ENCODE assay signal across 17 cellular contexts in the genomic region with DNA sequence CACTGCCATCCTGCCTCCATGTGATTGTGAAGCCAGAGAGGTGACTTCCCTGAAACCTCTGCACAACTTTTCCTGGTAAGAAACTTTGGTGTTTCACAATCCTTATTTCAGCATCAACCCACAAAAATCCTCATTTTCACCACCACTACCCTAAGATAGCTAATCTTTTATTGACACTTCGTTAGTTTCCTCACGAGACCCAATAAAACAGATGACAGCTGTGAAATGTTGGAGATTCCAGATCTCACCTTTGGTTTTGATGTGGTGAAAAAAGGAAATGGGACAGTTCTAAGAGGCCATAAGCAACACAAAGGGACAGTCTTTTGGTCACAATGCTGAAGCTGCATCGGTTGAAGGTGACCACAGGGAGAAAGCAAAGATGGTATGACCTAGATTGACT. TPM values are rescaled to one million over a fixed set of nuclear protein-coding genes. Genes with fewer than 3 reads are reported as not detected.
DNase-seq lines count a peak whose midpoint lies in the region; ATAC-seq and TF ChIP-seq lines count a peak whose summit lies in the region.
"Had no signal": no experiment of that assay in that cellular context is flagged by ENCODE, and none has a peak within 500 bp of the region (broad histone marks: within the 10 kb centered on the region; RNA-seq: fewer than 3 reads in every experiment).

No MANE protein-coding gene starts in this region.

- H4K20me1 ChIP-seq in Karpas-422 (ENCODE audit: insufficient read depth, low read depth, low read length): 0 out of 2 replicates have a peak, but pooled peaks cover 5% of the 10 kb centered on the region

- H2AFZ ChIP-seq in Karpas-422 (ENCODE audit: low read length): no peak overlapping the region

- no peaks in the 10 kb centered on the region for H3K36me3 ChIP-seq in CD8-positive, alpha-beta T cell (ENCODE audit: insufficient read depth, low read length)
- H3K36me3 ChIP-seq in Karpas-422 (ENCODE audit: insufficient read depth, low read length): peaks cover 32% of the 10 kb centered on the region

- H3K79me2 ChIP-seq in Karpas-422 (ENCODE audit: low read length): peaks cover 39% of the 10 kb centered on the region

- no peak overlapping the region for H3K4me2 ChIP-seq in Karpas-422 (ENCODE audit: low read depth, low read length, poor library complexity, severe bottlenecking)
- H3K4me2 ChIP-seq: KMS-11, smooth muscle cell had no signal

- H3K4me3 ChIP-seq in CD8-positive, alpha-beta T cell (ENCODE audit: low read depth, low read length): no peak overlapping the region
- no peak overlapping the region for H3K4me3 ChIP-seq in Karpas-422 (ENCODE audit: low read length)
- H3K4me3 ChIP-seq: pancreas, smooth muscle cell had no signal

- no peak for DNase-seq in CD8-positive, alpha-beta T cell
- DNase-seq in Karpas-422: no peak
- no peak for DNase-seq in activated B cell treated with CpG ODN at 0.5 μM for 24 hours
- DNase-seq in natural killer cell: no peak
- DNase-seq in HK-2 (ENCODE audit: unreplicated experiment): no peak
- DNase-seq: activated CD4-positive, alpha-beta T cell treated with anti-CD3 and anti-CD28 coated beads for 4 hours; aorta; erythroblast; HFFc6; NCI-H2029; NCI-H524; pancreas had no signal

- intact Hi-C loops in CD8-positive, alpha-beta T cell (cut with DNase I, micrococcal nuclease): loop anchor here in 1 of 2 experiments (10.0 kb wide), 2 partner anchors 268 to 378 kb away; no protein-coding TSS in a partner anchor
- intact Hi-C loops in activated B cell treated with CpG ODN at 0.5 μM for 24 hours (cut with micrococcal nuclease): no loop called here
- intact Hi-C loops in natural killer cell (cut with micrococcal nuclease): no loop called here

- no peaks in the 10 kb centered on the region for H3K9me2 ChIP-seq in Karpas-422 (replicated peaks; ENCODE audit: insufficient read depth, low read length)

- H3K9ac ChIP-seq in Karpas-422 (ENCODE audit: low read length): no peak overlapping the region
- H3K9ac ChIP-seq: KMS-11 had no signal

- POLR2A ChIA-PET in CD8-positive, alpha-beta T cell (lab: Charles Lee): interaction anchor here (0.6 kb wide), 1 partner anchor 963 kb away, joined by 3 read pairs; no protein-coding TSS in a partner anchor
- POLR2A ChIA-PET in activated B cell treated with CpG ODN at 0.5 μM for 24 hours (lab: Charles Lee): interaction anchor here (1.0 to 2.6 kb wide), 4 partner anchors 26 to 74 kb away, joined by 4 to 16 read pairs (median 8); a partner anchor contains a TSS

- H3K4me3 Mint-ChIP-seq in CD8-positive, alpha-beta T cell: peak overlapping the region; percentile 27
- H3K4me3 Mint-ChIP-seq in activated B cell treated with CpG ODN at 0.5 μM for 24 hours (peak overlapping the region; percentile 53), natural killer cell (peak overlapping the region; percentile 65)
- H3K4me3 Mint-ChIP-seq: HFFc6 had no signal

- H3K27ac ChIP-seq in CD8-positive, alpha-beta T cell (ENCODE audit: low read depth, low read length): no peak overlapping the region
- 0 out of 2 replicates have a peak overlapping the region, but pooled peaks have one; percentile 26 for H3K27ac ChIP-seq in Karpas-422 (ENCODE audit: low read length)
- H3K27ac ChIP-seq: C4-2B, KMS-11 had no signal

- no peak overlapping the region for H3K27ac Mint-ChIP-seq in CD8-positive, alpha-beta T cell
- H3K27ac Mint-ChIP-seq in activated B cell treated with CpG ODN at 0.5 μM for 24 hours: peak overlapping the region; percentile 93
- H3K27ac Mint-ChIP-seq in natural killer cell: peak overlapping the region; percentile 87
- H3K27ac Mint-ChIP-seq: HFFc6 had no signal

- CTCF ChIA-PET in CD8-positive, alpha-beta T cell (lab: Charles Lee): interaction anchor here (0.6 to 1.3 kb wide), 2 partner anchors 14 to 711 kb away, joined by 3 read pairs; no protein-coding TSS in a partner anchor
- CTCF ChIA-PET in activated B cell treated with CpG ODN at 0.5 μM for 24 hours (lab: Charles Lee): interaction anchor here (1.1 to 3.4 kb wide), 4 partner anchors 44 to 71 kb away, joined by 3 to 16 read pairs (median 4); no protein-coding TSS in a partner anchor

- H3K9me3 ChIP-seq in CD8-positive, alpha-beta T cell (ENCODE audit: low read length): no peaks in the 10 kb centered on the region
- H3K9me3 ChIP-seq in Karpas-422 (ENCODE audit: low read length): no peaks in the 10 kb centered on the region
- H3K9me3 ChIP-seq: pancreas had no signal

- no peak for ATAC-seq in CD8-positive, alpha-beta T cell
- ATAC-seq in activated B cell treated with CpG ODN at 0.5 μM for 24 hours (ENCODE audit: low read depth) (no peak), natural killer cell (peak; percentile 25 to 63 (median 56)), GM21619 (IDR thresholded peaks at IDR 0.05; ENCODE audit: unreplicated experiment) (no peak), GM21825 (IDR thresholded peaks at IDR 0.05; ENCODE audit: unreplicated experiment) (no peak)

- H3K36me3 Mint-ChIP-seq in CD8-positive, alpha-beta T cell: peaks cover 7% of the 10 kb centered on the region
- H3K36me3 Mint-ChIP-seq in activated B cell treated with CpG ODN at 0.5 μM for 24 hours (ENCODE audit: low read depth) (peaks cover 91% of the 10 kb centered on the region), natural killer cell (peaks cover 14% of the 10 kb centered on the region)

- H3K4me1 ChIP-seq in CD8-positive, alpha-beta T cell (ENCODE audit: insufficient read depth, low read length): peaks cover 18% of the 10 kb centered on the region
- peaks cover 40% of the 10 kb centered on the region for H3K4me1 ChIP-seq in Karpas-422 (ENCODE audit: low read length)

- no peak for TF ChIP-seq CTCF in CD8-positive, alpha-beta T cell (IDR thresholded peaks at IDR 0.05)
- TF ChIP-seq CTCF in activated B cell treated with CpG ODN at 0.5 μM for 24 hours (IDR thresholded peaks at IDR 0.05) (no peak), natural killer cell (IDR thresholded peaks at IDR 0.05) (no peak)

- peaks cover 25% of the 10 kb centered on the region for H3K4me1 Mint-ChIP-seq in CD8-positive, alpha-beta T cell (ENCODE audit: low read depth)
- H3K4me1 Mint-ChIP-seq in activated B cell treated with CpG ODN at 0.5 μM for 24 hours (peaks cover 82% of the 10 kb centered on the region), natural killer cell (peaks cover 41 to 50% of the 10 kb centered on the region in 2 donors)

- H3K27me3 Mint-ChIP-seq in CD8-positive, alpha-beta T cell (ENCODE audit: low read depth): no peaks in the 10 kb centered on the region
- H3K27me3 Mint-ChIP-seq in activated B cell treated with CpG ODN at 0.5 μM for 24 hours (no peaks in the 10 kb centered on the region), natural killer cell (ENCODE audit: low read depth in 2 of 2) (no peaks in the 10 kb centered on the region)

- H3K27me3 ChIP-seq in CD8-positive, alpha-beta T cell (ENCODE audit: insufficient read depth, low read length): no peaks in the 10 kb centered on the region
- H3K27me3 ChIP-seq in Karpas-422 (ENCODE audit: low read length): no peaks in the 10 kb centered on the region
- H3K27me3 ChIP-seq: pancreas had no signal

- H3K9me3 Mint-ChIP-seq in CD8-positive, alpha-beta T cell: no peaks in the 10 kb centered on the region
- H3K9me3 Mint-ChIP-seq in activated B cell treated with CpG ODN at 0.5 μM for 24 hours (no peaks in the 10 kb centered on the region), natural killer cell (no peaks in the 10 kb centered on the region)
- H3K9me3 Mint-ChIP-seq: HFFc6 had no signal

RNA-seq across cellular contexts. Expression of a gene that starts 60.0 kb away (rescaled TPM):
- total RNA-seq in CD8-positive, alpha-beta T cell: 100 to 1,000 TPM; 105 to 106 TPM
- total RNA-seq in Karpas-422 (2014; rRNA removed; shearing (Covaris generic); ENCODE audit: low replicate concordance): 17.9 and 32.5 TPM in 2 replicates
- total RNA-seq in activated B cell treated with CpG ODN at 0.5 μM for 24 hours (61.7 and 62.7 TPM in 2 replicates), natural killer cell (100 to 1,000 TPM; 113 to 119 (median 117) TPM)

Comparison
In these comparisons a context has a peak if more than half of its experiments do, and no peak if none do; other contexts are left out.
1. ATAC-seq: peak in natural killer cell (3 of 3); none in CD8-positive, alpha-beta T cell (single experiment), activated B cell treated with CpG ODN at 0.5 μM for 24 hours (single experiment), GM21619 (single experiment) and GM21825 (single experiment).
2. Peak in every context shown above with its lines, with median percentiles within 50 percentile points of each other: H3K4me3 Mint-ChIP-seq.